In the genomic region with DNA sequence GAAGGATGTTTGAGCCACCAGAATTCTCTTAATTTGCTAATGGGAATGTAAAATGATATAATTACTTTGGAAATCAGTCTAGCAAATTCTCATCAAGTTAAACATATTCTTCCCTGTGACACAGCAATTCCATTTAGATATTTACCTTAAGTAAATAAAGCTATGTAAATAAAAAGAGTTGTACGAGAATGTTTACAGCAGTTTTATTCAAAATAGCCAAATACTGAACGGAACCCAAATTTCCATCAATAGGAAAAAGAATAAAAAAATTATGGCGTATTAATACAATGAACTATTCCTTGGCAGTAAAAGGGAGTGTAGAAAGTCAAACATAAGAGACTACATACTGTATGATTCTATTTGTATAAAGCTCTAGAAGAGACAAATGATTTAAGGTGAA, we compare ENCODE assay signal across 25 cellular contexts.
"Had no signal": no experiment of that assay in that cellular context is flagged by ENCODE, and none has a peak within 500 bp of the region (broad histone marks: within the 10 kb centered on the region; RNA-seq: fewer than 3 reads in every experiment).

No MANE protein-coding gene starts in this region.

- H3K4me3 Mint-ChIP-seq: naive thymus-derived CD8-positive, alpha-beta T cell; stimulated activated naive B cell treated with anti-CD40 and anti-IgM and Interleukin-4, amounts not matched to agents 10 μg/mL and 1 μg/mL and 100 μg/mL, for 72 hours had no signal

- H3K27me3 Mint-ChIP-seq: stimulated activated naive B cell treated with anti-CD40 and anti-IgM and Interleukin-4, amounts not matched to agents 10 μg/mL and 1 μg/mL and 100 μg/mL, for 72 hours had no signal

- H3K9me3 Mint-ChIP-seq: stimulated activated naive B cell treated with anti-CD40 and anti-IgM and Interleukin-4, amounts not matched to agents 10 μg/mL and 1 μg/mL and 100 μg/mL, for 72 hours had no signal

- DNase-seq: hippocampal formation; kidney glomerular epithelial cell; left cardiac atrium; left lung; lower lobe of right lung; mammary epithelial cell; naive thymus-derived CD8-positive, alpha-beta T cell; pancreas; posterior cingulate gyrus; retina; right cardiac atrium; sigmoid colon; stimulated activated CD4-positive, alpha-beta T cell treated with anti-CD3 and anti-CD28 coated beads, Interleukin-15, amount 100 ng/mL, for 24 hours; stimulated activated CD4-positive, alpha-beta T cell treated with anti-CD3 and anti-CD28 coated beads, Interleukin-2, amount 100 ng/mL, for 24 hours; stimulated activated CD4-positive, alpha-beta T cell treated with anti-CD3 and anti-CD28 coated beads, Interleukin-4, amount 100 ng/mL, for 1 hour; stimulated activated naive B cell treated with anti-CD40 and anti-IgM and Interleukin-4, amounts not matched to agents 10 μg/mL and 1 μg/mL and 100 μg/mL, for 72 hours; stimulated activated naive CD8-positive, alpha-beta T cell treated with anti-CD3 and anti-CD28 coated beads, Interleukin-15, Interleukin-2, amounts not matched to agents 100 U/mL and 50 U/mL, for 24 hours; stomach; testis; thyroid gland; transverse colon; upper lobe of left lung had no signal

- H3K4me2 ChIP-seq: smooth muscle cell had no signal

- H3K36me3 Mint-ChIP-seq: stimulated activated naive B cell treated with anti-CD40 and anti-IgM and Interleukin-4, amounts not matched to agents 10 μg/mL and 1 μg/mL and 100 μg/mL, for 72 hours had no signal

- H3K27me3 ChIP-seq: left lung, pancreas, sigmoid colon, stomach, testis, thyroid gland, transverse colon, upper lobe of left lung, vagina had no signal

- H3K27ac Mint-ChIP-seq: naive thymus-derived CD8-positive, alpha-beta T cell; stimulated activated naive B cell treated with anti-CD40 and anti-IgM and Interleukin-4, amounts not matched to agents 10 μg/mL and 1 μg/mL and 100 μg/mL, for 72 hours had no signal

- H3K27ac ChIP-seq: left lung, lower lobe of right lung, pancreas, prostate gland, sigmoid colon, stomach, testis, thyroid gland, transverse colon, upper lobe of left lung, vagina had no signal

- H3K4me1 ChIP-seq: left lung, lower lobe of right lung, pancreas, prostate gland, sigmoid colon, stomach, testis, thyroid gland, transverse colon, upper lobe of left lung, vagina had no signal

- H3K9me3 ChIP-seq: lower lobe of right lung, pancreas, prostate gland, sigmoid colon, stomach, testis, thyroid gland, transverse colon, upper lobe of left lung, vagina had no signal

- H3K36me3 ChIP-seq: left lung, lower lobe of right lung, pancreas, prostate gland, sigmoid colon, thyroid gland, transverse colon, upper lobe of left lung, vagina had no signal

- ATAC-seq: left cardiac atrium; left lung; lower lobe of right lung; naive thymus-derived CD8-positive, alpha-beta T cell; pancreas; right cardiac atrium; stimulated activated naive B cell treated with anti-CD40 and anti-IgM and Interleukin-4, amounts not matched to agents 10 μg/mL and 1 μg/mL and 100 μg/mL, for 72 hours; stimulated activated naive CD8-positive, alpha-beta T cell treated with anti-CD3 and anti-CD28 coated beads, Interleukin-15, Interleukin-2, amounts not matched to agents 100 U/mL and 50 U/mL, for 24 hours had no signal

- H3K4me1 Mint-ChIP-seq: stimulated activated naive B cell treated with anti-CD40 and anti-IgM and Interleukin-4, amounts not matched to agents 10 μg/mL and 1 μg/mL and 100 μg/mL, for 72 hours had no signal

- H3K4me3 ChIP-seq: left lung, lower lobe of right lung, pancreas, prostate gland, sigmoid colon, smooth muscle cell, stomach, testis, thyroid gland, transverse colon, upper lobe of left lung, vagina had no signal
